28 cellular contexts compared by ENCODE assay signal in the genomic region with DNA sequence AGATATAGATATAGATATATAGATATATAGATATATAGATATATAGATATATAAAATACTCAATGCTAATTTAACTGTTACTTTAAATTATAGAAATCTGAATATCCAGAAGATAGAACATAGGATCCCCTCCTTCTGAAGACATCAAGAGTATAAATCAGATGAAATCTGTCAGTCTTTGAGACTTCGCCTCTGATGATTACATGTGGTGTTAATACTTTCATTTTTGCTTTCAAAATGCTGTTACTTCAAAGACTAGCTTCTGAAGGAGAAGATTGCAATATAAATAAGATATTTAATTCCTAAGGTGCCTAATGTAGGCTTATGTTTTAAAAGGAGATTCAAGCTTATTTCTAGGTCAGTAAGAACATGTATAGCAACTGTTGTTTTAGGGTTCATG.
"Had no signal": no experiment of that assay in that cellular context is flagged by ENCODE, and none has a peak within 500 bp of the region (broad histone marks: within the 10 kb centered on the region; RNA-seq: fewer than 3 reads in every experiment).

No MANE protein-coding gene starts in this region.

- H3K4me3 ChIP-seq: left lung, lower lobe of right lung, pancreas, prostate gland, skin epidermis, tibial nerve, uterus had no signal

- H3K36me3 ChIP-seq: left lung, lower lobe of right lung, pancreas, prostate gland, tibial nerve, uterus had no signal

- H3K27ac Mint-ChIP-seq: naive thymus-derived CD8-positive, alpha-beta T cell; nephron; stimulated activated effector memory CD8-positive, alpha-beta T cell treated with anti-CD3 and anti-CD28 coated beads, Interleukin-12 subunit alpha, Interleukin-12 subunit beta, amount 100 ng/mL, for 72 hours; stimulated activated naive CD8-positive, alpha-beta T cell treated with anti-CD3 and anti-CD28 coated beads, Interleukin-15, amount 100 ng/mL, for 72 hours; type B pancreatic cell had no signal

- H3K4me1 ChIP-seq: left lung, lower lobe of right lung, pancreas, prostate gland, tibial nerve, uterus had no signal

- H3K4me3 Mint-ChIP-seq: naive thymus-derived CD8-positive, alpha-beta T cell; nephron; neural crest cell; stimulated activated effector memory CD8-positive, alpha-beta T cell treated with anti-CD3 and anti-CD28 coated beads, Interleukin-12 subunit alpha, Interleukin-12 subunit beta, amount 100 ng/mL, for 72 hours; stimulated activated naive CD8-positive, alpha-beta T cell treated with anti-CD3 and anti-CD28 coated beads, Interleukin-15, amount 100 ng/mL, for 72 hours; type B pancreatic cell had no signal

- H3K27me3 ChIP-seq: pancreas, tibial nerve, uterus had no signal

- H3K4me1 Mint-ChIP-seq: naive thymus-derived CD8-positive, alpha-beta T cell; stimulated activated effector memory CD8-positive, alpha-beta T cell treated with anti-CD3 and anti-CD28 coated beads, Interleukin-12 subunit alpha, Interleukin-12 subunit beta, amount 100 ng/mL, for 72 hours; stimulated activated naive CD8-positive, alpha-beta T cell treated with anti-CD3 and anti-CD28 coated beads, Interleukin-15, amount 100 ng/mL, for 72 hours had no signal

- H3K27me3 Mint-ChIP-seq: stimulated activated naive CD8-positive, alpha-beta T cell treated with anti-CD3 and anti-CD28 coated beads, Interleukin-15, amount 100 ng/mL, for 72 hours; type B pancreatic cell had no signal

- DNase-seq: kidney glomerular epithelial cell; left cardiac atrium; left lung; lower lobe of right lung; mammary epithelial cell; mesenchymal stem cell; naive thymus-derived CD8-positive, alpha-beta T cell; nucleus accumbens; pancreas; posterior cingulate gyrus; retina; right cardiac atrium; stimulated activated CD4-positive, alpha-beta T cell treated with anti-CD3 and anti-CD28 coated beads, Interleukin-12 subunit alpha, Interleukin-12 subunit beta, amount 100 ng/mL, for 4 hours; stimulated activated CD4-positive, alpha-beta T cell treated with anti-CD3 and anti-CD28 coated beads, Interleukin-15, amount 100 ng/mL, for 24 hours; stimulated activated CD4-positive, alpha-beta T cell treated with anti-CD3 and anti-CD28 coated beads, Interleukin-2, amount 100 ng/mL, for 24 hours; stimulated activated CD4-positive, alpha-beta T cell treated with anti-CD3 and anti-CD28 coated beads, Interleukin-4, amount 100 ng/mL, for 1 hour; stimulated activated naive CD4-positive, alpha-beta T cell treated with Interleukin-2 at 50 U/mL for 16 hours; stimulated activated naive CD8-positive, alpha-beta T cell treated with anti-CD3 and anti-CD28 coated beads, Interleukin-15, amount 100 ng/mL, for 72 hours; substantia nigra; uterus had no signal

- ATAC-seq: left cardiac atrium; left lung; lower lobe of right lung; naive thymus-derived CD8-positive, alpha-beta T cell; pancreas; right cardiac atrium; sciatic nerve; stimulated activated effector memory CD8-positive, alpha-beta T cell treated with anti-CD3 and anti-CD28 coated beads, Interleukin-12 subunit alpha, Interleukin-12 subunit beta, amount 100 ng/mL, for 72 hours; stimulated activated naive CD8-positive, alpha-beta T cell treated with anti-CD3 and anti-CD28 coated beads, Interleukin-15, amount 100 ng/mL, for 72 hours had no signal

- H3K36me3 Mint-ChIP-seq: naive thymus-derived CD8-positive, alpha-beta T cell; stimulated activated effector memory CD8-positive, alpha-beta T cell treated with anti-CD3 and anti-CD28 coated beads, Interleukin-12 subunit alpha, Interleukin-12 subunit beta, amount 100 ng/mL, for 72 hours; type B pancreatic cell had no signal

- H3K9me3 Mint-ChIP-seq: nephron; neural crest cell; stimulated activated effector memory CD8-positive, alpha-beta T cell treated with anti-CD3 and anti-CD28 coated beads, Interleukin-12 subunit alpha, Interleukin-12 subunit beta, amount 100 ng/mL, for 72 hours; stimulated activated naive CD8-positive, alpha-beta T cell treated with anti-CD3 and anti-CD28 coated beads, Interleukin-15, amount 100 ng/mL, for 72 hours; type B pancreatic cell had no signal

- H3K9me3 ChIP-seq: left lung, lower lobe of right lung, pancreas, prostate gland, tibial nerve, uterus had no signal

- H3K27ac ChIP-seq: left lung, lower lobe of right lung, pancreas, prostate gland, skin epidermis, tibial nerve, uterus had no signal
